ENCODE assay signal across 17 cellular contexts in the genomic region with DNA sequence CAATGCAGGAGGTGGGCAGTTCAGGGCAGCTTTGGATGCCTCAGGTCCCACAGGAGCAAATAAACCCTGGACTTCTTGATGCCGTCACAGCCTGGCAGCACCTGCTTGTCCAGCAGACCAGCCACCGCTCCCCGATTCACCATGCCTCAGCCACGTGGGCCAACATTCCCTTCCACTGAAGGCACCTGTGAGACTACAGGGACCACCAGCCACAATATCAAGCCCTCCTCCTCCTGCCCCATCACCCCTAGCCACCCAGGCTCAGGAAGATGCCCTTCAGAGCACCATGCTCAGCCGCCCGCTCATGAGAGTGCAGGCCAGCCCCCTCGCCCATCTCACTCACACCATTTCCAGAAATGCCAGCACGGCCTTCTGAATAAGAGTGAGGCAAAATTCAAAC.
DNase-seq lines count a peak whose midpoint lies in the region; ATAC-seq and TF ChIP-seq lines count a peak whose summit lies in the region.
"Had no signal": no experiment of that assay in that cellular context is flagged by ENCODE, and none has a peak within 500 bp of the region (broad histone marks: within the 10 kb centered on the region; RNA-seq: fewer than 3 reads in every experiment).

No MANE protein-coding gene starts in this region.

- H3K27ac Mint-ChIP-seq in T-helper 2 cell treated with Interferon-gamma antibody and Interleukin-4, amounts not matched to agents 5 μg/mL and 100 μg/mL, for 36 hours: peak overlapping the region; percentile 76
- no peak overlapping the region for H3K27ac Mint-ChIP-seq in CD8-positive, alpha-beta memory T cell
- H3K27ac Mint-ChIP-seq: progenitor cell of endocrine pancreas had no signal

- no peaks in the 10 kb centered on the region for H3K9me3 Mint-ChIP-seq in T-helper 2 cell treated with Interferon-gamma antibody and Interleukin-4, amounts not matched to agents 5 μg/mL and 100 μg/mL, for 36 hours
- no peaks in the 10 kb centered on the region for H3K9me3 Mint-ChIP-seq in CD8-positive, alpha-beta memory T cell
- H3K9me3 Mint-ChIP-seq: central memory CD8-positive, alpha-beta T cell had no signal

- TF ChIP-seq CTCF in VCaP (conservative IDR thresholded peaks at IDR 0.05): no peak

- CTCF ChIA-PET in CD8-positive, alpha-beta memory T cell (lab: Charles Lee): interaction anchor here (1.2 to 4.4 kb wide), 9 partner anchors 20 to 691 kb away, joined by 3 to 34 read pairs (median 4); a partner anchor contains a TSS

- H3K36me3 ChIP-seq in BLaER1: no peaks in the 10 kb centered on the region
- H3K36me3 ChIP-seq in mucosa of rectum (ENCODE audit: control insufficient read depth in 2 of 2, insufficient read depth in 2 of 2, low read length in 2 of 2): no peaks in the 10 kb centered on the region
- no peaks in the 10 kb centered on the region for H3K36me3 ChIP-seq in CD8-positive, alpha-beta memory T cell (ENCODE audit: insufficient read depth, low read length)
- H3K36me3 ChIP-seq: BE2C, HAP-1, upper lobe of left lung, WERI-Rb-1 had no signal

- peaks cover 51% of the 10 kb centered on the region for H3K4me1 Mint-ChIP-seq in T-helper 2 cell treated with Interferon-gamma antibody and Interleukin-4, amounts not matched to agents 5 μg/mL and 100 μg/mL, for 36 hours (ENCODE audit: low read depth)
- peaks cover 19 to 23% (median 19%) of the 10 kb centered on the region in 3 donors for H3K4me1 Mint-ChIP-seq in CD8-positive, alpha-beta memory T cell

- 0 out of 2 replicates have a peak overlapping the region, but pooled peaks have one; percentile 4 for H3K4me3 ChIP-seq in BLaER1
- no peak overlapping the region for H3K4me3 ChIP-seq in mucosa of rectum (ENCODE audit: low read length in 2 of 2)
- H3K4me3 ChIP-seq in CD8-positive, alpha-beta memory T cell (ENCODE audit: low read length): no peak overlapping the region
- H3K4me3 ChIP-seq: HAP-1, lung, upper lobe of left lung had no signal

- POLR2A ChIA-PET in CD8-positive, alpha-beta memory T cell (lab: Charles Lee): interaction anchor here (0.5 kb wide), 1 partner anchor 393 kb away, joined by 5 read pairs; no protein-coding TSS in a partner anchor

- no peak overlapping the region for H3K4me3 Mint-ChIP-seq in T-helper 2 cell treated with Interferon-gamma antibody and Interleukin-4, amounts not matched to agents 5 μg/mL and 100 μg/mL, for 36 hours
- H3K4me3 Mint-ChIP-seq in CD8-positive, alpha-beta memory T cell: no peak overlapping the region
- H3K4me3 Mint-ChIP-seq: central memory CD8-positive, alpha-beta T cell had no signal

- H3K27me3 Mint-ChIP-seq in T-helper 2 cell treated with Interferon-gamma antibody and Interleukin-4, amounts not matched to agents 5 μg/mL and 100 μg/mL, for 36 hours (ENCODE audit: low read depth): no peaks in the 10 kb centered on the region
- H3K27me3 Mint-ChIP-seq in CD8-positive, alpha-beta memory T cell: peaks cover 9 to 11% of the 10 kb centered on the region in 2 donors

- no peak for ATAC-seq in GM18867 (IDR thresholded peaks at IDR 0.05; ENCODE audit: unreplicated experiment)

- H3K4me2 ChIP-seq in BLaER1: peak overlapping the region; percentile 81

- no peaks in the 10 kb centered on the region for H4K20me1 ChIP-seq in BLaER1

- H3K9me3 ChIP-seq in BLaER1 (no peaks in the 10 kb centered on the region), mucosa of rectum (ENCODE audit: control insufficient read depth in 2 of 2, low read length in 2 of 2) (no peaks in the 10 kb centered on the region)
- no peaks in the 10 kb centered on the region for H3K9me3 ChIP-seq in CD8-positive, alpha-beta memory T cell (ENCODE audit: low read length)
- H3K9me3 ChIP-seq: BE2C, Caco-2, HAP-1, SK-N-SH, upper lobe of left lung had no signal

- H3K9ac ChIP-seq in BLaER1 (peak overlapping the region; percentile 39; the same call in 1 of the 2 replicates), mucosa of rectum (ENCODE audit: low read depth in 1 of 2, low read length in 2 of 2) (no peak overlapping the region)
- H3K9ac ChIP-seq: SK-N-SH had no signal

- no peak for DNase-seq in T-helper 2 cell treated with Interferon-gamma antibody and Interleukin-4, amounts not matched to agents 5 μg/mL and 100 μg/mL, for 36 hours (ENCODE audit: low spot score)
- DNase-seq in T-helper 2 cell (no peak), NCI-H2107 treated with DMSO at 0.1 percent for 48 hours (lab: John Stamatoyannopoulos, UW; ENCODE audit: unreplicated experiment) (no peak)
- DNase-seq in CD8-positive, alpha-beta memory T cell: no peak
- DNase-seq: Caco-2, SK-N-SH had no signal

- H3K27ac ChIP-seq in BLaER1 (peak overlapping the region; percentile 73), VCaP (peak overlapping the region; percentile 90), mucosa of rectum (ENCODE audit: low read depth in 2 of 2, low read length in 2 of 2) (peak overlapping the region; percentile 60 to 71)
- H3K27ac ChIP-seq in CD8-positive, alpha-beta memory T cell (ENCODE audit: low read depth, low read length): no peak overlapping the region
- H3K27ac ChIP-seq: upper lobe of left lung, WERI-Rb-1 had no signal

- H3K36me3 Mint-ChIP-seq in T-helper 2 cell treated with Interferon-gamma antibody and Interleukin-4, amounts not matched to agents 5 μg/mL and 100 μg/mL, for 36 hours (ENCODE audit: low read depth): no peaks in the 10 kb centered on the region
- no peaks in the 10 kb centered on the region for H3K36me3 Mint-ChIP-seq in CD8-positive, alpha-beta memory T cell

- H3K27me3 ChIP-seq in BLaER1 (no peaks in the 10 kb centered on the region), mucosa of rectum (ENCODE audit: control insufficient read depth in 2 of 2, insufficient read depth in 2 of 2, low read length in 2 of 2) (no peaks in the 10 kb centered on the region)
- no peaks in the 10 kb centered on the region for H3K27me3 ChIP-seq in CD8-positive, alpha-beta memory T cell (ENCODE audit: insufficient read depth, low read length, poor library complexity, severe bottlenecking)
- H3K27me3 ChIP-seq: BE2C, upper lobe of left lung had no signal

- H3K4me1 ChIP-seq in BLaER1 (peaks cover 68% of the 10 kb centered on the region), mucosa of rectum (ENCODE audit: control insufficient read depth in 2 of 2, insufficient read depth in 2 of 2, low read length in 2 of 2) (peaks cover 18 to 20% of the 10 kb centered on the region in 2 donors)
- H3K4me1 ChIP-seq in CD8-positive, alpha-beta memory T cell (ENCODE audit: insufficient read depth, low read length): peaks cover 11% of the 10 kb centered on the region
- H3K4me1 ChIP-seq: HAP-1 had no signal
